In the genomic region with DNA sequence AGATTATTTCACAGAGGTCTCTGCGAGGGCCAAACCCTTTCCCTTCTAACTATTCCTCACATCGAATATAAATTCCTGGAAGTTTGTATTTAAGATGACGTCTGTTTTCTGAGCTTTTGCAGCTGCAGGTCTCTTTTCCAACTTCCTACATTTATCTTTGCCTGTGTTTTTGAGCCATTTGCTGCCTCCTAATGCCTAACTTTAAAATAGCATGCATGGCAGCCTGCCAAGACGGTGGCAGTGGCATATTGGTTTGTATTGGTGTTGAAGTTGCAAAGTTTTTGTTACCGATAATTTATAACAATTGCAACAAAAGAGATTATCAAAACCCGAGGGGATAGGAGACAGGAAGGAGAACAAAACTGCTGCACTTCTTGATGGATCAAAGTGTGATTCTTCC, we compare ENCODE assay signal across 8 cellular contexts.
DNase-seq lines count a peak whose midpoint lies in the region; ATAC-seq and TF ChIP-seq lines count a peak whose summit lies in the region.

No MANE protein-coding gene starts in this region.

- no peaks in the 10 kb centered on the region for H3K9me3 Mint-ChIP-seq in CD4-positive, alpha-beta T cell
- H3K9me3 Mint-ChIP-seq in neural crest cell, result no peaks in the 10 kb centered on the region

- peak in 5 of 10 experiments; percentile 1 to 16 (median 4) for DNase-seq in CD4-positive, alpha-beta T cell
- DNase-seq in NCI-H1694 (lab: John Stamatoyannopoulos, UW) (peak; percentile 49), UCSD-AML1 (lab: John Stamatoyannopoulos, UW; ENCODE audit: unreplicated experiment) (peak; percentile 43), esophagus muscularis mucosa (ENCODE audit: extremely low spot score) (no peak), neural crest cell (ENCODE audit: low read depth, low spot score) (peak; percentile 30), amniotic stem cell (lab: John Stamatoyannopoulos, UW) (no peak)
- DNase-seq in effector memory CD4-positive, alpha-beta T cell, result no peak

- peaks cover 9% of the 10 kb centered on the region for H3K27me3 Mint-ChIP-seq in CD4-positive, alpha-beta T cell
- no peaks in the 10 kb centered on the region for H3K27me3 Mint-ChIP-seq in neural crest cell (ENCODE audit: low read depth)

- TF ChIP-seq CTCF in CD4-positive, alpha-beta T cell (IDR thresholded peaks at IDR 0.05), result peak; percentile 13
- TF ChIP-seq CTCF in esophagus muscularis mucosa (IDR thresholded peaks at IDR 0.05), result peak; percentile 48 to 74 (median 51)
- peak; percentile 70 for TF ChIP-seq CTCF in neural crest cell (conservative IDR thresholded peaks at IDR 0.05)

- H3K27ac ChIP-seq in CD4-positive, alpha-beta T cell (ENCODE audit: low read depth, low read length), result no peak overlapping the region
- no peak overlapping the region for H3K27ac ChIP-seq in esophagus muscularis mucosa (replicated peaks in 1 of 4)
- H3K27ac ChIP-seq in effector memory CD4-positive, alpha-beta T cell (ENCODE audit: insufficient read depth, low read length, poor library complexity, severe bottlenecking), result no peak overlapping the region

- intact Hi-C loops in CD4-positive, alpha-beta T cell (cut with DNase I, micrococcal nuclease), result no loop called here
- intact Hi-C loops in esophagus muscularis mucosa (cut with DNase I), result loop anchor here (5.0 kb wide), 1 partner anchor 374 kb away; no protein-coding TSS in a partner anchor

- no peaks in the 10 kb centered on the region for H3K4me1 Mint-ChIP-seq in CD4-positive, alpha-beta T cell (ENCODE audit: low read depth)
- H3K4me1 Mint-ChIP-seq in neural crest cell, result peaks cover 56% of the 10 kb centered on the region

- H3K4me3 ChIP-seq in esophagus muscularis mucosa, result no peak overlapping the region
- H3K4me3 ChIP-seq in effector memory CD4-positive, alpha-beta T cell (ENCODE audit: insufficient read depth, low read depth, low read length, poor library complexity, severe bottlenecking), result no peak overlapping the region

- H3K9me3 ChIP-seq in CD4-positive, alpha-beta T cell (ENCODE audit: control insufficient read depth, low read length), result no peaks in the 10 kb centered on the region
- no peaks in the 10 kb centered on the region for H3K9me3 ChIP-seq in esophagus muscularis mucosa
- H3K9me3 ChIP-seq in effector memory CD4-positive, alpha-beta T cell (ENCODE audit: control insufficient read depth, low read length), result no peaks in the 10 kb centered on the region

- H3K36me3 ChIP-seq in esophagus muscularis mucosa, result no peaks in the 10 kb centered on the region
- H3K36me3 ChIP-seq in effector memory CD4-positive, alpha-beta T cell (ENCODE audit: control insufficient read depth, insufficient read depth, low read length), result no peaks in the 10 kb centered on the region

- CTCF ChIA-PET in CD4-positive, alpha-beta T cell (lab: Charles Lee), result no interaction called here

- TF ChIP-seq POLR2A in esophagus muscularis mucosa (IDR thresholded peaks at IDR 0.05; ENCODE audit: low read depth), result no peak

- no peak overlapping the region for H3K27ac Mint-ChIP-seq in CD4-positive, alpha-beta T cell
- no peak overlapping the region for H3K27ac Mint-ChIP-seq in neural crest cell (ENCODE audit: unreplicated experiment)

- no peak for ATAC-seq in CD4-positive, alpha-beta T cell (ENCODE audit: poor library complexity)
- ATAC-seq in GM21786 (IDR thresholded peaks at IDR 0.05; ENCODE audit: unreplicated experiment), result peak; percentile 76

- POLR2A ChIA-PET in CD4-positive, alpha-beta T cell (lab: Charles Lee), result no interaction called here

- 6% methylated on average over 6 of the region's 6 CpGs for whole genome bisulfite sequencing in esophagus muscularis mucosa

- no peaks in the 10 kb centered on the region for H3K36me3 Mint-ChIP-seq in CD4-positive, alpha-beta T cell (ENCODE audit: low read depth)
- peaks cover 4% of the 10 kb centered on the region for H3K36me3 Mint-ChIP-seq in neural crest cell (ENCODE audit: low read depth)

- H3K4me1 ChIP-seq in esophagus muscularis mucosa, result peaks cover 0 to 8% (median 5%) of the 10 kb centered on the region in 4 donors
- no peaks in the 10 kb centered on the region for H3K4me1 ChIP-seq in effector memory CD4-positive, alpha-beta T cell (ENCODE audit: control insufficient read depth, insufficient read depth, low read length, poor library complexity, severe bottlenecking)

- H3K27me3 ChIP-seq in CD4-positive, alpha-beta T cell (ENCODE audit: control insufficient read depth, insufficient read depth, low read length), result no peaks in the 10 kb centered on the region
- no peaks in the 10 kb centered on the region for H3K27me3 ChIP-seq in esophagus muscularis mucosa
- H3K27me3 ChIP-seq in effector memory CD4-positive, alpha-beta T cell (replicated peaks; ENCODE audit: control insufficient read depth, insufficient read depth, low read length, poor library complexity, severe bottlenecking), result no peaks in the 10 kb centered on the region

- TF ChIP-seq EP300 in esophagus muscularis mucosa (IDR thresholded peaks at IDR 0.05), result no peak

- H3K4me3 Mint-ChIP-seq in CD4-positive, alpha-beta T cell, result no peak overlapping the region
- H3K4me3 Mint-ChIP-seq in neural crest cell, result peak overlapping the region; percentile 81

Comparison
In these comparisons a context has a peak if more than half of its experiments do, and no peak if none do; other contexts are left out.
1. DNase-seq: peak in NCI-H1694 (single experiment), UCSD-AML1 (single experiment) and neural crest cell (single experiment); none in esophagus muscularis mucosa (single experiment), effector memory CD4-positive, alpha-beta T cell (0 of 3) and amniotic stem cell (single experiment).
2. CTCF ChIP-seq: peak in every context shown above with its lines; median percentile 70 in neural crest cell; 51 in esophagus muscularis mucosa; 13 in CD4-positive, alpha-beta T cell.